Comparison of ENCODE assay signal across 10 cellular contexts in the genomic region with DNA sequence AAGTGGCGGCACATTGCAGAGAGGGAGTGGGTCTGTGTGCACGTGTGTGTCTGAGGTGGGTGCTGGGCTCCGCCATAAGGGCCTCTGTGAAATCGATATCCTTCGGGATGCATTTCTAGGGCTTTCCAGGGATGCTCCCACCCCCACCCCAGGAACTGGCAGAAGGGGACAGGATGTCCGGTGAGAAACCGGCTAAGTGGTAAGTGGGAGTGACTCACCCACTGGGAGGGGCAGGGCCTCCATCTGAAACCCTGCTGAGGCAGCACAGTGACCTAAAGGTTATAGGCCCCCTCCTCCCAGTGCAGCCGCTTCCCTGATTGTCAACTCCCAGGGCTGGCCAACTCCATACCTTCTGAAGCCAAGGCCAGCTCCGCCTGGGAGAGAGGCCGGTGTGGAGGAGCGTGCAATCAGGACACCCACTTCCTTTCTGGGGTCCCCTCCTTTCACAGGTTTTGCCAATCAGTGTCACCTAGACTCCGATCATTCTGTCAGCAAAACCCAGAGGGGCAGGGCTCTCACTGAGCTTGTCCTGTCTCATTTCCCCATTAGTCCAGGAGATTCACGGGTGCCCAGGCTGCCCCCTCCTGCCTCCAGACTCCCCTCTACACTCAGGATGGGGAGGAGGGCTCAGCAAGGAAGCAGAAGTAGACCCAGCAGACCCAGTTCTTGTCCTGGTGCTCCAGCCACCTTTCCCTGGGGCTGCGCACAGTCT. TPM values are rescaled to one million over a fixed set of nuclear protein-coding genes. Genes with fewer than 3 reads are reported as not detected.
A peak's percentile ranks its signal among the peaks of the same experiment; 100 is the strongest.
DNase-seq lines count a peak whose midpoint lies in the region; ATAC-seq, FAIRE-seq and TF ChIP-seq lines count a peak whose summit lies in the region.
"Had no signal": no experiment of that assay in that cellular context is flagged by ENCODE, and none has a peak within 500 bp of the region (broad histone marks: within the 10 kb centered on the region; RNA-seq: fewer than 3 reads in every experiment).

No MANE protein-coding gene starts in this region.

- H3K27me3 ChIP-seq in kidney epithelial cell (ENCODE audit: control insufficient read depth, insufficient read depth, low read length) = no peaks in the 10 kb centered on the region

- no peak overlapping the region for H3K4me2 ChIP-seq in A549

- WGBS in A549 (ENCODE audit: missing lambda C conversion rate) = 89% methylated on average over 10 of the region's 14 CpGs

- no peaks in the 10 kb centered on the region for H3K9me3 Mint-ChIP-seq in activated CD8-positive, alpha-beta T cell treated with anti-CD3 and anti-CD28 coated beads, Interleukin-2, amount 10 ng/mL, durations not matched to agents 7 days and 5 days (ENCODE audit: insufficient read depth)

- H3K4me3 Mint-ChIP-seq in activated CD8-positive, alpha-beta T cell treated with anti-CD3 and anti-CD28 coated beads, Interleukin-2, amount 10 ng/mL, durations not matched to agents 7 days and 5 days = no peak overlapping the region

- H3K9me3 ChIP-seq in A549 = no peaks in the 10 kb centered on the region

- H3K27me3 Mint-ChIP-seq in activated CD8-positive, alpha-beta T cell treated with anti-CD3 and anti-CD28 coated beads, Interleukin-2, amount 10 ng/mL, durations not matched to agents 7 days and 5 days (ENCODE audit: low read depth) = peaks cover 7% of the 10 kb centered on the region

- TF ChIP-seq CTCF in A549 (IDR thresholded peaks at IDR 0.05) (no peak), kidney epithelial cell (IDR thresholded peaks at IDR 0.05; ENCODE audit: insufficient read depth, low read length, poor library complexity, severe bottlenecking) (no peak)

- peak in 1 of 2 experiments; percentile 56; a peak in 3 of 6 replicates for ATAC-seq in A549
- no peak for ATAC-seq in activated CD8-positive, alpha-beta T cell treated with anti-CD3 and anti-CD28 coated beads, Interleukin-2, amount 10 ng/mL, durations not matched to agents 7 days and 5 days
- ATAC-seq in GM19395 (IDR thresholded peaks at IDR 0.05; ENCODE audit: unreplicated experiment) = no peak

- H3K4me1 Mint-ChIP-seq in activated CD8-positive, alpha-beta T cell treated with anti-CD3 and anti-CD28 coated beads, Interleukin-2, amount 10 ng/mL, durations not matched to agents 7 days and 5 days (ENCODE audit: low read depth) = peaks cover 11% of the 10 kb centered on the region

- H3K4me1 ChIP-seq in A549 = peaks cover 5% of the 10 kb centered on the region; the same call in 2 of the 3 replicates

- no peak overlapping the region for H3K27ac Mint-ChIP-seq in activated CD8-positive, alpha-beta T cell treated with anti-CD3 and anti-CD28 coated beads, Interleukin-2, amount 10 ng/mL, durations not matched to agents 7 days and 5 days

- TF ChIP-seq EP300 in A549 (IDR thresholded peaks at IDR 0.05) = no peak

- DNase-seq in A549 (ENCODE audit: low read depth in 1 of 2, low spot score in 1 of 2) (peak; percentile 10 to 13), HK-2 (ENCODE audit: unreplicated experiment) (peak; percentile 66), kidney epithelial cell (ENCODE audit: low read depth) (peak; percentile 45), HuH-7 (ENCODE audit: low spot score) (no peak), DMS 273 treated with DMSO at 0.1 percent for 48 hours (lab: John Stamatoyannopoulos, UW) (no peak), COR-L47 (lab: John Stamatoyannopoulos, UW) (no peak)
- DNase-seq in activated CD8-positive, alpha-beta T cell treated with anti-CD3 and anti-CD28 coated beads, Interleukin-2, amount 10 ng/mL, durations not matched to agents 7 days and 5 days = peak; percentile 28
- DNase-seq: DND-41, small intestine had no signal

- no peaks in the 10 kb centered on the region for H3K36me3 ChIP-seq in kidney epithelial cell (ENCODE audit: control insufficient read depth, insufficient read depth, low read length)

- peak overlapping the region; percentile 16 to 35; a peak in 1 of 6 replicates for H3K27ac ChIP-seq in A549

- TF ChIP-seq RAD21 in A549 (conservative IDR thresholded peaks at IDR 0.05 in 1 of 2, IDR thresholded peaks at IDR 0.05 in 1 of 2) = no peak

- CTCF ChIA-PET in A549 (lab: Yijun Ruan, JAX) = interaction anchor here (2.0 kb wide), 1 partner anchor 8 kb away, joined by 8 read pairs; no protein-coding TSS in a partner anchor
- CTCF ChIA-PET in activated CD8-positive, alpha-beta T cell treated with anti-CD3 and anti-CD28 coated beads, Interleukin-2, amount 10 ng/mL, durations not matched to agents 7 days and 5 days (lab: Charles Lee) = interaction anchor here (1.5 to 2.0 kb wide), 3 partner anchors 11 to 45 kb away, joined by 5 to 6 read pairs (median 6); a partner anchor contains a TSS

- H3K4me3 ChIP-seq in A549 (no peak overlapping the region), kidney epithelial cell (ENCODE audit: low read depth, low read length) (no peak overlapping the region)

- no peak for TF ChIP-seq POLR2A in A549 (IDR thresholded peaks at IDR 0.05; ENCODE audit: low read length)

- H3K36me3 Mint-ChIP-seq in activated CD8-positive, alpha-beta T cell treated with anti-CD3 and anti-CD28 coated beads, Interleukin-2, amount 10 ng/mL, durations not matched to agents 7 days and 5 days (ENCODE audit: low read depth) = no peaks in the 10 kb centered on the region

- POLR2A ChIA-PET in A549 (lab: Yijun Ruan, JAX) = no interaction called here
- POLR2A ChIA-PET in activated CD8-positive, alpha-beta T cell treated with anti-CD3 and anti-CD28 coated beads, Interleukin-2, amount 10 ng/mL, durations not matched to agents 7 days and 5 days (lab: Charles Lee) = no interaction called here

- no peak for FAIRE-seq in A549 (lab: Jason Lieb, UNC)
- FAIRE-seq: small intestine had no signal

TF ChIP-seq in A549, 52 proteins besides CTCF, POLR2A, EP300 and RAD21:
- TF ChIP-seq CHD2 (IDR thresholded peaks at IDR 0.05; ENCODE audit: low read length, partially characterized antibody) = no peak
- TF ChIP-seq CHD4 (IDR thresholded peaks at IDR 0.05; ENCODE audit: borderline replicate concordance) = no peak
- TF ChIP-seq, protein P1, sequence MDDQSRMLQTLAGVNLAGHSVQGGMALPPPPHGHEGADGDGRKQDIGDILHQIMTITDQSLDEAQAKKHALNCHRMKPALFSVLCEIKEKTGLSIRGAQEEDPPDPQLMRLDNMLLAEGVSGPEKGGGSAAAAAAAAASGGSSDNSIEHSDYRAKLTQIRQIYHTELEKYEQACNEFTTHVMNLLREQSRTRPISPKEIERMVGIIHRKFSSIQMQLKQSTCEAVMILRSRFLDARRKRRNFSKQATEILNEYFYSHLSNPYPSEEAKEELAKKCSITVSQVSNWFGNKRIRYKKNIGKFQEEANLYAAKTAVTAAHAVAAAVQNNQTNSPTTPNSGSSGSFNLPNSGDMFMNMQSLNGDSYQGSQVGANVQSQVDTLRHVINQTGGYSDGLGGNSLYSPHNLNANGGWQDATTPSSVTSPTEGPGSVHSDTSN (IDR thresholded peaks at IDR 0.05) = no peak
- TF ChIP-seq, protein P2, sequence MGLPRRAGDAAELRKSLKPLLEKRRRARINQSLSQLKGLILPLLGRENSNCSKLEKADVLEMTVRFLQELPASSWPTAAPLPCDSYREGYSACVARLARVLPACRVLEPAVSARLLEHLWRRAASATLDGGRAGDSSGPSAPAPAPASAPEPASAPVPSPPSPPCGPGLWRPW (IDR thresholded peaks at IDR 0.05) = no peak

RNA-seq across cellular contexts. Expression of a gene that starts 44.5 kb away (rescaled TPM):
- polyA plus RNA-seq in A549 (2011; rRNA removed) (2.2 and 4.6 TPM in 2 replicates), A549 (2017; fragmentation: RNase III; extraction: RNeasy Plus Mini Kit Qiagen cat#74134 plus additional on column Dnase treatment) (5.4 to 5.5 TPM (median 5.4 TPM) in 3 replicates)
- 5.1 and 7.0 TPM in 2 replicates for polyA plus RNA-seq in A549 (2012; cell fraction: cytosol; rRNA removed)
- 7.2 and 9.3 TPM in 2 replicates for polyA plus RNA-seq in A549 (2012; cell fraction: nucleus; rRNA removed)
- 12.9 and 16.0 TPM in 2 replicates for polyA minus RNA-seq in A549 (2011; rRNA and poly(A)+ RNA removed)
- total RNA-seq in activated CD8-positive, alpha-beta T cell treated with anti-CD3 and anti-CD28 coated beads, Interleukin-2, amount 10 ng/mL, durations not matched to agents 7 days and 5 days = under 1 TPM; 0.34 to 0.39 TPM
- total RNA-seq in kidney epithelial cell = 11.6 and 15.0 TPM in 2 replicates

Comparison
In these comparisons a context has a peak if more than half of its experiments do, and no peak if none do; other contexts are left out.
1. DNase-seq: peak in A549 (2 of 2), HK-2 (single experiment), activated CD8-positive, alpha-beta T cell treated with anti-CD3 and anti-CD28 coated beads, Interleukin-2, amount 10 ng/mL, durations not matched to agents 7 days and 5 days (single experiment) and kidney epithelial cell (single experiment); none in HuH-7 (single experiment), DMS 273 treated with DMSO at 0.1 percent for 48 hours (single experiment) and COR-L47 (single experiment).